Comparison of ENCODE assay signal across 22 cellular contexts in the genomic region with DNA sequence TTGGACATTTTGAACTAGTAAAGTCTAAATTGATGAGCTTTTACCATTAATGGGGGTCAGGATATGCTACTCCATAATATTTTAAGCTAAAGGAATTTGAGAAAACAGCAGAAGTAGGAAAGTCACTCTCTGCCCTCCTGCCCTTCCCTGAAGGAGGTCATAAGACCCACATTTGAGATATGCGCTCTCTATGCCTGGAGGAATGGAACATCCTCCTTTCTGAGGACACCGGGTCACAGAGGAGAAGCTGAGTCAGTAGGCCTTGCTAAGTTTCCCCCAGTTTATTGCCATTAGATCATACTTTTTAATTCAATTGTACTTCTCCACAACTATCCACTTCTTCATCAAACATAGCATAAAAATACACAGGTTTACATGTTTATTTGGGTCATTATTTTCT. TPM values are rescaled to one million over a fixed set of nuclear protein-coding genes. Genes with fewer than 3 reads are reported as not detected.
A peak's percentile ranks its signal among the peaks of the same experiment; 100 is the strongest.
DNase-seq lines count a peak whose midpoint lies in the region; ATAC-seq, FAIRE-seq and TF ChIP-seq lines count a peak whose summit lies in the region.
"Had no signal": no experiment of that assay in that cellular context is flagged by ENCODE, and none has a peak within 500 bp of the region (broad histone marks: within the 10 kb centered on the region; RNA-seq: fewer than 3 reads in every experiment).

No MANE protein-coding gene starts in this region.

- WGBS in right lobe of liver (ENCODE audit: insufficient coverage, low coverage, low lambda C conversion rate, missing lambda C conversion rate): 83% methylated on average over 2 of the region's 2 CpGs
- WGBS in HepG2 (ENCODE audit: low lambda C conversion rate): 95% methylated on average over 2 of the region's 2 CpGs

- ATAC-seq in right lobe of liver (peak in 3 of 4 donors; percentile 28 to 57 (median 37)), HepG2 (no peak), upper lobe of right lung (peak; percentile 51)
- ATAC-seq: A549, HCT116 had no signal

- no peaks in the 10 kb centered on the region for H3K27me3 ChIP-seq in right lobe of liver
- H3K27me3 ChIP-seq in HepG2 (ENCODE audit: control insufficient read depth in 1 of 2, insufficient read depth in 2 of 2, low read length in 2 of 2): no peaks in the 10 kb centered on the region
- no peaks in the 10 kb centered on the region for H3K27me3 ChIP-seq in upper lobe of right lung

- intact Hi-C loops in right lobe of liver (cut with DNase I) (no loop called here), HepG2 (cut with micrococcal nuclease; ENCODE audit: unreplicated experiment) (no loop called here), upper lobe of right lung (cut with DNase I) (no loop called here)

- BruUV-seq in HepG2 (replicated peaks; lab: Mats Ljungman, UMichigan): no TSS peak

- no peak for TF ChIP-seq CTCF in right lobe of liver (IDR thresholded peaks at IDR 0.05)
- no peak for TF ChIP-seq CTCF in HepG2 (CRISPR knock-in tag; IDR thresholded peaks at IDR 0.05)
- TF ChIP-seq CTCF in choroid plexus epithelial cell (conservative IDR thresholded peaks at IDR 0.05; ENCODE audit: low read depth, low read length): no peak
- TF ChIP-seq CTCF in upper lobe of right lung (IDR thresholded peaks at IDR 0.05): no peak

- TF ChIP-seq EP300 in HepG2 (IDR thresholded peaks at IDR 0.05; ENCODE audit: low read depth in 2 of 2, low read length in 2 of 2): no peak
- TF ChIP-seq EP300 in HepG2 (CRISPR knock-in tag; IDR thresholded peaks at IDR 0.05; ENCODE audit: borderline replicate concordance): no peak

- H3K27ac ChIP-seq in right lobe of liver (no peak overlapping the region), HepG2 (ENCODE audit: extremely low read length, insufficient read depth, low read length) (no peak overlapping the region), upper lobe of right lung (no peak overlapping the region)
- H3K27ac ChIP-seq: 22Rv1, A549, C4-2B had no signal

- no peak for TF ChIP-seq RAD21 in HepG2 (CRISPR knock-in tag; IDR thresholded peaks at IDR 0.05)

- H3K4me3 ChIP-seq in right lobe of liver (no peak overlapping the region), HepG2 (replicated peaks in 1 of 3; ENCODE audit: insufficient read depth in 1 of 3, low read depth in 2 of 3, low read length in 3 of 3) (no peak overlapping the region), choroid plexus epithelial cell (ENCODE audit: low read depth, low read length) (no peak overlapping the region), upper lobe of right lung (no peak overlapping the region)
- H3K4me3 ChIP-seq: A549 had no signal

- FAIRE-seq in HepG2 (lab: Jason Lieb, UNC): no peak
- FAIRE-seq: A549, D721Med, GM12892, GM18507 had no signal

- H3K9ac ChIP-seq in HepG2 (ENCODE audit: insufficient read depth, low read depth, low read length): no peak overlapping the region

- H3K4me1 ChIP-seq in right lobe of liver (no peaks in the 10 kb centered on the region), HepG2 (ENCODE audit: insufficient read depth, low read length) (no peaks in the 10 kb centered on the region), upper lobe of right lung (no peaks in the 10 kb centered on the region)
- H3K4me1 ChIP-seq: A549, Caco-2 had no signal

- no peak overlapping the region for H2AFZ ChIP-seq in HepG2 (ENCODE audit: low read length)

- TF ChIP-seq POLR2A in right lobe of liver (IDR thresholded peaks at IDR 0.05): no peak
- TF ChIP-seq POLR2A in HepG2 (IDR thresholded peaks at IDR 0.05; ENCODE audit: insufficient read depth in 1 of 2, low read depth in 2 of 2, low read length in 2 of 2): no peak

- DNase-seq in right lobe of liver: no peak
- no peak for DNase-seq in HepG2 (ENCODE audit: low spot score)
- peak; percentile 19 for DNase-seq in choroid plexus epithelial cell (ENCODE audit: low read depth)
- peak; percentile 36 for DNase-seq in iris pigment epithelial cell (ENCODE audit: low read depth)
- DNase-seq in upper lobe of right lung: no peak
- DNase-seq in NK-92 (lab: John Stamatoyannopoulos, UW; ENCODE audit: unreplicated experiment): no peak
- DNase-seq in NCI-H187 treated with DMSO at 0.1 percent for 48 hours (lab: John Stamatoyannopoulos, UW): no peak
- no peak for DNase-seq in effector CD4-positive, alpha-beta T cell
- DNase-seq: AML-193; Caco-2; CD4-positive, alpha-beta T cell; GDM1; GOT3; H7; HFFc6 had no signal

- CTCF ChIA-PET in HepG2 (lab: Yijun Ruan, JAX; ENCODE audit: low intra/inter-chr PET ratio, low total read pairs): no interaction called here

- H3K36me3 ChIP-seq in right lobe of liver (no peaks in the 10 kb centered on the region), HepG2 (replicated peaks in 1 of 2; ENCODE audit: control insufficient read depth in 1 of 2, insufficient read depth in 2 of 2, low read length in 2 of 2) (no peaks in the 10 kb centered on the region; a peak in 1 of 5 replicates), upper lobe of right lung (no peaks in the 10 kb centered on the region)

- in situ Hi-C loops in HepG2 (cut with HindIII; ENCODE audit: extremely low pct_ligation_motif_present, low pct_unique_long_range_greater_than_20kb): no loop called here

- H4K20me1 ChIP-seq in HepG2 (ENCODE audit: insufficient read depth, low read length): no peaks in the 10 kb centered on the region

- H3K9me3 ChIP-seq in right lobe of liver (no peaks in the 10 kb centered on the region), HepG2 (ENCODE audit: low read length) (no peaks in the 10 kb centered on the region), upper lobe of right lung (no peaks in the 10 kb centered on the region)
- H3K9me3 ChIP-seq: A549, Caco-2 had no signal

- no peak overlapping the region for H3K4me2 ChIP-seq in HepG2 (ENCODE audit: low read depth, low read length)
- H3K4me2 ChIP-seq: A549 had no signal

- POLR2A ChIA-PET in HepG2 (lab: Yijun Ruan, JAX): no interaction called here

- no peaks in the 10 kb centered on the region for H3K79me2 ChIP-seq in HepG2 (ENCODE audit: insufficient read depth, low read length)

TF ChIP-seq in HepG2, 621 proteins besides CTCF, POLR2A, EP300 and RAD21 (continues in another document):
- TF ChIP-seq, protein P1, sequence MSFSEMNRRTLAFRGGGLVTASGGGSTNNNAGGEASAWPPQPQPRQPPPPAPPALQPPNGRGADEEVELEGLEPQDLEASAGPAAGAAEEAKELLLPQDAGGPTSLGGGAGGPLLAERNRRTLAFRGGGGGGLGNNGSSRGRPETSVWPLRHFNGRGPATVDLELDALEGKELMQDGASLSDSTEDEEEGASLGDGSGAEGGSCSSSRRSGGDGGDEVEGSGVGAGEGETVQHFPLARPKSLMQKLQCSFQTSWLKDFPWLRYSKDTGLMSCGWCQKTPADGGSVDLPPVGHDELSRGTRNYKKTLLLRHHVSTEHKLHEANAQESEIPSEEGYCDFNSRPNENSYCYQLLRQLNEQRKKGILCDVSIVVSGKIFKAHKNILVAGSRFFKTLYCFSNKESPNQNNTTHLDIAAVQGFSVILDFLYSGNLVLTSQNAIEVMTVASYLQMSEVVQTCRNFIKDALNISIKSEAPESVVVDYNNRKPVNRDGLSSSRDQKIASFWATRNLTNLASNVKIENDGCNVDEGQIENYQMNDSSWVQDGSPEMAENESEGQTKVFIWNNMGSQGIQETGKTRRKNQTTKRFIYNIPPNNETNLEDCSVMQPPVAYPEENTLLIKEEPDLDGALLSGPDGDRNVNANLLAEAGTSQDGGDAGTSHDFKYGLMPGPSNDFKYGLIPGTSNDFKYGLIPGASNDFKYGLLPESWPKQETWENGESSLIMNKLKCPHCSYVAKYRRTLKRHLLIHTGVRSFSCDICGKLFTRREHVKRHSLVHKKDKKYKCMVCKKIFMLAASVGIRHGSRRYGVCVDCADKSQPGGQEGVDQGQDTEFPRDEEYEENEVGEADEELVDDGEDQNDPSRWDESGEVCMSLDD (CRISPR knock-in tag; IDR thresholded peaks at IDR 0.05; ENCODE audit: borderline replicate concordance): no peak
- TF ChIP-seq ZNF7 (CRISPR knock-in tag; IDR thresholded peaks at IDR 0.05) (no peak), ZNF143 (CRISPR knock-in tag; IDR thresholded peaks at IDR 0.05) (no peak), ATF7 (IDR thresholded peaks at IDR 0.05) (no peak), ATF7 (CRISPR knock-in tag; IDR thresholded peaks at IDR 0.05) (no peak)

RNA-seq across cellular contexts. Expression of gene AKAP7, which starts 40.3 kb away (rescaled TPM):
- total RNA-seq in right lobe of liver (10 to 100 TPM in 4 of 6 experiments, 1 to 10 TPM in 2; 8.6 to 16.3 (median 12.6) TPM), HepG2 (2016; rRNA removed; fragmentation: Illumina TruSeq; extraction: Trizol) (10.9 and 11.7 TPM in 2 replicates), upper lobe of right lung (11.1 TPM)
- 48.9 and 61.3 TPM in 2 replicates for total RNA-seq in HepG2 (2016; cell fraction: cytosol; rRNA removed; fragmentation: Illumina TruSeq; extraction: Trizol; ENCODE audit: low read depth)
- total RNA-seq in HepG2 (2016; cell fraction: insoluble cytoplasmic fraction; rRNA removed; fragmentation: Illumina TruSeq; extraction: Trizol): 9.8 and 10.5 TPM in 2 replicates
- total RNA-seq in HepG2 (2016; cell fraction: membrane; rRNA removed; fragmentation: Illumina TruSeq; extraction: Trizol): 21.7 and 21.8 TPM in 2 replicates
- total RNA-seq in HepG2 (2016; cell fraction: nucleus; rRNA removed; fragmentation: Illumina TruSeq; extraction: Trizol): 9.0 and 12.2 TPM in 2 replicates
- 2.5 and 3.6 TPM in 2 replicates for polyA plus RNA-seq in HepG2 (2011; rRNA removed)
- polyA plus RNA-seq in HepG2 (2011; cell fraction: cytosol; rRNA removed): 1.3 and 2.3 TPM in 2 replicates
- polyA plus RNA-seq in HepG2 (2011; cell fraction: nucleus; rRNA removed): 0.84 and 1.4 TPM in 2 replicates
- polyA plus RNA-seq in HepG2 (2012): 4.6 and 7.7 TPM in 2 replicates
- 4.6 and 4.8 TPM in 2 replicates for polyA plus RNA-seq in HepG2 (2016; cell fraction: cytosol; fragmentation: Illumina TruSeq; extraction: Trizol; ENCODE audit: low read depth)
- 15.8 and 16.1 TPM in 2 replicates for polyA plus RNA-seq in HepG2 (2016; cell fraction: insoluble cytoplasmic fraction; fragmentation: Illumina TruSeq; extraction: Trizol; ENCODE audit: low read depth)
- polyA plus RNA-seq in HepG2 (2016; cell fraction: membrane; fragmentation: Illumina TruSeq; extraction: Trizol; ENCODE audit: low read depth): 8.7 and 10.5 TPM in 2 replicates
- polyA plus RNA-seq in HepG2 (2016; cell fraction: nucleus; fragmentation: Illumina TruSeq; extraction: Trizol; ENCODE audit: insufficient read depth, low read depth): 9.6 and 9.8 TPM in 2 replicates
- 0.96 and 1.1 TPM in 2 replicates for polyA minus RNA-seq in HepG2 (2011; rRNA and poly(A)+ RNA removed; ENCODE audit: low replicate concordance)
- 3.1 and 4.5 TPM in 2 replicates for polyA minus RNA-seq in HepG2 (2011; cell fraction: cytosol; rRNA and poly(A)+ RNA removed)
- polyA minus RNA-seq in HepG2 (2011; cell fraction: nucleus; rRNA and poly(A)+ RNA removed): 9.1 and 11.6 TPM in 2 replicates

Comparison
In these comparisons a context has a peak if more than half of its experiments do, and no peak if none do; other contexts are left out.
1. DNase-seq: peak in choroid plexus epithelial cell (single experiment) and iris pigment epithelial cell (single experiment); none in right lobe of liver (0 of 3), HepG2 (single experiment), upper lobe of right lung (single experiment), NK-92 (single experiment), NCI-H187 treated with DMSO at 0.1 percent for 48 hours (single experiment) and effector CD4-positive, alpha-beta T cell (single experiment).